Comparison of ENCODE assay signal across 21 cellular contexts in genomic region chrX:77528034-77528433, GRCh38.
"Had no signal": no experiment of that assay in that cellular context is flagged by ENCODE, and none has a peak within 500 bp of the region (broad histone marks: within the 10 kb centered on the region; RNA-seq: fewer than 3 reads in every experiment).

No MANE protein-coding gene starts in this region.

- H3K27ac ChIP-seq: adrenal gland, breast epithelium, gastrocnemius medialis, neutrophil, pancreas, thoracic aorta, upper lobe of right lung had no signal

- H3K27me3 Mint-ChIP-seq: activated CD4-positive, alpha-beta memory T cell treated with anti-CD3 and anti-CD28 coated beads for 36 hours; stimulated activated naive B cell treated with anti-CD40 and anti-IgM and Interleukin-4, amounts not matched to agents 10 μg/mL and 1 μg/mL and 100 μg/mL, for 72 hours had no signal

- H3K27ac Mint-ChIP-seq: activated CD4-positive, alpha-beta memory T cell treated with anti-CD3 and anti-CD28 coated beads for 36 hours; activated T-helper 1 cell treated with anti-CD3 and anti-CD28 coated beads, Interleukin-12 subunit alpha, Interleukin-12 subunit beta, Interleukin-2, Interleukin-4 antibody, amounts not matched to agents 30 ng/mL and 10 ng/mL and 1 ng/mL, durations not matched to agents 14 hours and 24 hours and 36 hours; stimulated activated naive B cell treated with anti-CD40 and anti-IgM and Interleukin-4, amounts not matched to agents 10 μg/mL and 1 μg/mL and 100 μg/mL, for 72 hours had no signal

- H3K36me3 Mint-ChIP-seq: natural killer cell had no signal

- ATAC-seq: activated naive CD4-positive, alpha-beta T cell treated with anti-CD3 and anti-CD28 coated beads, Interleukin-2, amount 50 U/mL, for 72 hours; esophagus mucosa; gastrocnemius medialis; left colon; natural killer cell; stimulated activated naive B cell treated with anti-CD40 and anti-IgM and Interleukin-4, amounts not matched to agents 10 μg/mL and 1 μg/mL and 100 μg/mL, for 72 hours had no signal

- H3K36me3 ChIP-seq: adrenal gland, breast epithelium, gastrocnemius medialis, neutrophil, pancreas, sigmoid colon, thoracic aorta, upper lobe of right lung had no signal

- H3K4me1 ChIP-seq: breast epithelium, gastrocnemius medialis, pancreas, upper lobe of right lung had no signal

- DNase-seq: activated CD4-positive, alpha-beta memory T cell treated with anti-CD3 and anti-CD28 coated beads for 36 hours; activated CD4-positive, alpha-beta T cell treated with anti-CD3 and anti-CD28 coated beads for 4 hours; activated gamma-delta T cell treated with Interleukin-2 at 50 U/mL for 16 hours; activated T-cell treated with anti-CD3 and anti-CD28 coated beads for 4 hours; cerebellar nuclear complex; cortex of kidney; gastrocnemius medialis; natural killer cell; stimulated activated naive B cell treated with anti-CD40 and anti-IgM and Interleukin-4, amounts not matched to agents 10 μg/mL and 1 μg/mL and 100 μg/mL, for 72 hours; upper lobe of right lung had no signal

- H3K27me3 ChIP-seq: adrenal gland, breast epithelium, gastrocnemius medialis, neutrophil, pancreas, sigmoid colon, upper lobe of right lung had no signal

- H3K9me3 ChIP-seq: adrenal gland, neutrophil, pancreas, sigmoid colon, thoracic aorta, upper lobe of right lung had no signal

- H3K4me3 Mint-ChIP-seq: activated CD4-positive, alpha-beta memory T cell treated with anti-CD3 and anti-CD28 coated beads for 36 hours; activated T-helper 1 cell treated with anti-CD3 and anti-CD28 coated beads, Interleukin-12 subunit alpha, Interleukin-12 subunit beta, Interleukin-2, Interleukin-4 antibody, amounts not matched to agents 30 ng/mL and 10 ng/mL and 1 ng/mL, durations not matched to agents 14 hours and 24 hours and 36 hours; natural killer cell; stimulated activated naive B cell treated with anti-CD40 and anti-IgM and Interleukin-4, amounts not matched to agents 10 μg/mL and 1 μg/mL and 100 μg/mL, for 72 hours had no signal

- H3K4me3 ChIP-seq: adrenal gland, breast epithelium, gastrocnemius medialis, lung, pancreas, sigmoid colon, thoracic aorta, upper lobe of right lung had no signal
